10 cellular contexts compared by ENCODE assay signal in the genomic region with DNA sequence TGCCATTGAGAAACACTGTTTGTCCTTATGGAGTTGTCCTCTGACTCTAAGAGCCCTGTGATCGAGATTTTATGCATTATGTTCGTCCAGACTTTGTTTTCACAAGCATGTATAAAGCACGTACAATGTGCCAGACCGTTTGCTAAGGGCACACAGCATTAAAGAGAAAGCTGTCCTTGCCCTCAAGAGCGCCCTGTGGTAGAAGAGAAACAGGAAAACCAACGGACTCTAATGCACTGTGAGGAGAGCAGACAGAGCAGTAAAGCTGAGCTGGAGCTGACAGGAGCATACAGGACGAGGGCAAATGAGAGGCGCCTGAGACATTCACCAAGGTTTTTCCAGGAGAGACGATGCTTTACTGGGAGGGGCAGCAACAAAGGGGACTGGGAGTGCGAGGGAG.
DNase-seq lines count a peak whose midpoint lies in the region; ATAC-seq and TF ChIP-seq lines count a peak whose summit lies in the region.
"Had no signal": no experiment of that assay in that cellular context is flagged by ENCODE, and none has a peak within 500 bp of the region (broad histone marks: within the 10 kb centered on the region; RNA-seq: fewer than 3 reads in every experiment).

No MANE protein-coding gene starts in this region.

- H3K36me3 ChIP-seq in right atrium auricular region (peaks cover 13% of the 10 kb centered on the region), mucosa of rectum (ENCODE audit: control insufficient read depth in 2 of 2, insufficient read depth in 2 of 2, low read length in 2 of 2) (no peaks in the 10 kb centered on the region), vagina (no peaks in the 10 kb centered on the region)

- H3K4me1 ChIP-seq in right atrium auricular region (peaks cover 0 to 49% of the 10 kb centered on the region in 2 donors), mucosa of rectum (ENCODE audit: control insufficient read depth in 2 of 2, insufficient read depth in 2 of 2, low read length in 2 of 2) (peaks cover 0 to 8% of the 10 kb centered on the region in 2 donors), vagina (peaks cover 22% of the 10 kb centered on the region)

- H3K27me3 ChIP-seq in right atrium auricular region (no peaks in the 10 kb centered on the region), mucosa of rectum (ENCODE audit: control insufficient read depth in 2 of 2, insufficient read depth in 2 of 2, low read length in 2 of 2) (no peaks in the 10 kb centered on the region), vagina (no peaks in the 10 kb centered on the region)

- TF ChIP-seq CTCF in right atrium auricular region (IDR thresholded peaks at IDR 0.05) (no peak), vagina (IDR thresholded peaks at IDR 0.05) (no peak)

- ATAC-seq in left cardiac atrium = no peak
- ATAC-seq in GM21367 (IDR thresholded peaks at IDR 0.05; ENCODE audit: unreplicated experiment) = no peak

- H3K27ac ChIP-seq in right atrium auricular region (peak overlapping the region; percentile 75 to 76), mucosa of rectum (ENCODE audit: low read depth in 2 of 2, low read length in 2 of 2) (peak overlapping the region; percentile 10 to 32), vagina (peak overlapping the region; percentile 49)

- H3K9me3 ChIP-seq in right atrium auricular region = no peaks in the 10 kb centered on the region
- no peaks in the 10 kb centered on the region for H3K9me3 ChIP-seq in mucosa of rectum (ENCODE audit: control insufficient read depth in 2 of 2, low read length in 2 of 2)
- no peaks in the 10 kb centered on the region for H3K9me3 ChIP-seq in vagina

- DNase-seq in right atrium auricular region (ENCODE audit: low spot score) (no peak), left cardiac atrium (no peak), M059J (ENCODE audit: low read depth) (peak; percentile 15), vagina (ENCODE audit: extremely low spot score in 2 of 2) (no peak), EL (no peak)
- no peak for DNase-seq in stimulated activated CD4-positive, alpha-beta T cell treated with anti-CD3 and anti-CD28 coated beads, Interleukin-15, amount 100 ng/mL, for 24 hours
- DNase-seq: NCI-H748 treated with DMSO at 0.1 percent for 48 hours, posterior cingulate gyrus had no signal

- H3K9ac ChIP-seq in mucosa of rectum (ENCODE audit: low read depth in 1 of 2, low read length in 2 of 2) = no peak overlapping the region

- H3K4me3 ChIP-seq in right atrium auricular region = no peak overlapping the region
- peak overlapping the region in 1 of 2 donors; percentile 14 for H3K4me3 ChIP-seq in mucosa of rectum (ENCODE audit: low read length in 2 of 2)
- no peak overlapping the region for H3K4me3 ChIP-seq in vagina

- intact Hi-C loops in left cardiac atrium (cut with DNase I) (loop anchor here in 1 of 2 donors (5.0 kb wide), 1 partner anchor 219 kb away; the partner anchor contains the start of gene TMTC1), vagina (cut with DNase I) (no loop called here)

- TF ChIP-seq POLR2A in vagina (IDR thresholded peaks at IDR 0.05) = no peak

Comparison
In these comparisons a context has a peak if more than half of its experiments do, and no peak if none do; other contexts are left out.
1. H3K27ac ChIP-seq: peak in every context shown above with its lines; median percentile 76 in right atrium auricular region; 49 in vagina; 21 in mucosa of rectum.